ENCODE assay signal across 9 cellular contexts in the genomic region with DNA sequence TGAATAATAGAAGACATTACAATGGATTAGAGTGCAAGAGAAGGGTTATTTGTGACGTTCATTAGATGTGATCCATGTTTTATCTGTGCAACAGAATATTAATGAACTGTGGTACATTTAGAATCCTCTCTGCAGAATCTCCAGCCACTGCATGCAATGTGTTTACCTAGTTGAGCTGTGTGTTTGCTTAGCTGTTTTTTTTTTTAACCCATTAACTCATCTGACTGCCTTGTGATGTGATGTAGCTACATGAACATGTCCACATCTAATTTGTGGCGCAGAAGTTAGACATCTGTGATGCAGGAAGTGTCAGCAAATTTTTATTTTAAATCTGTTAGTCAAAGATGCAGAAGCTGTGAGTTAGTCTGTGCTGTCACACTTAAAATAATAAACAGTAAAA.
DNase-seq lines count a peak whose midpoint lies in the region; ATAC-seq, FAIRE-seq and TF ChIP-seq lines count a peak whose summit lies in the region.
"Had no signal": no experiment of that assay in that cellular context is flagged by ENCODE, and none has a peak within 500 bp of the region (broad histone marks: within the 10 kb centered on the region; RNA-seq: fewer than 3 reads in every experiment).

No MANE protein-coding gene starts in this region.

- peak; percentile 25 for DNase-seq in NCI-H1694 (lab: John Stamatoyannopoulos, UW)
- no peak for DNase-seq in breast epithelium (ENCODE audit: low spot score in 2 of 2)
- no peak for DNase-seq in tibial artery
- DNase-seq in GM19239 (ENCODE audit: insufficient read length, low spot score), result no peak
- DNase-seq in UCSD-AML1 (lab: John Stamatoyannopoulos, UW; ENCODE audit: unreplicated experiment), result no peak
- DNase-seq in stimulated activated CD8-positive, alpha-beta memory T cell treated with anti-CD3 and anti-CD28 coated beads, Interleukin-4, amount 100 ng/mL, for 48 hours, result no peak
- DNase-seq: activated T-cell treated with anti-CD3 and anti-CD28 coated beads, Interleukin-2, amount 50 U/mL, for 24 hours had no signal

- no peak for FAIRE-seq in GM19239 (lab: Jason Lieb, UNC)

- H3K27ac ChIP-seq in breast epithelium (peak overlapping the region in 1 of 2 donors; percentile 74), liver (ENCODE audit: low read depth in 1 of 2, low read length in 2 of 2) (peak overlapping the region; percentile 33 to 54), tibial artery (peak overlapping the region; percentile 47 to 55)

- H3K36me3 ChIP-seq in breast epithelium (no peaks in the 10 kb centered on the region), liver (ENCODE audit: control insufficient read depth in 4 of 4, insufficient read depth in 3 of 4, low read depth in 1 of 4, low read length in 3 of 4) (no peaks in the 10 kb centered on the region), tibial artery (no peaks in the 10 kb centered on the region)

- ATAC-seq in GM18873 (IDR thresholded peaks at IDR 0.05; ENCODE audit: low FRiP score, unreplicated experiment), result no peak

- H3K4me3 ChIP-seq in breast epithelium, result peak overlapping the region; percentile 37 to 65 (median 50)
- H3K4me3 ChIP-seq in liver (ENCODE audit: low read depth in 1 of 3, low read length in 3 of 3), result no peak overlapping the region
- peak overlapping the region; percentile 48 to 50 for H3K4me3 ChIP-seq in tibial artery

- no peaks in the 10 kb centered on the region for H3K9me3 ChIP-seq in breast epithelium
- no peaks in the 10 kb centered on the region for H3K9me3 ChIP-seq in liver (ENCODE audit: control insufficient read depth in 4 of 4, low read length in 3 of 4)
- no peaks in the 10 kb centered on the region for H3K9me3 ChIP-seq in tibial artery

- TF ChIP-seq POLR2A in breast epithelium (IDR thresholded peaks at IDR 0.05), result no peak

- intact Hi-C loops in breast epithelium (cut with DNase I; ENCODE audit: low total_unique reads) (no loop called here), tibial artery (cut with DNase I; ENCODE audit: low total_unique reads) (no loop called here)

- TF ChIP-seq CTCF in breast epithelium (IDR thresholded peaks at IDR 0.05) (no peak), liver (IDR thresholded peaks at IDR 0.05; ENCODE audit: low read depth, low read length, missing input control) (no peak), tibial artery (IDR thresholded peaks at IDR 0.05) (no peak)

- WGBS in liver, result 46% methylated on average over 2 of the region's 2 CpGs

- H3K27me3 ChIP-seq in breast epithelium, result no peaks in the 10 kb centered on the region
- no peaks in the 10 kb centered on the region for H3K27me3 ChIP-seq in liver (ENCODE audit: control insufficient read depth in 4 of 4, insufficient read depth in 4 of 4, low read length in 3 of 4)
- H3K27me3 ChIP-seq in tibial artery, result no peaks in the 10 kb centered on the region

- TF ChIP-seq RAD21 in liver (IDR thresholded peaks at IDR 0.05), result peak in 1 of 2 donors; percentile 9

- no peak overlapping the region for H3K9ac ChIP-seq in liver (ENCODE audit: low read depth in 1 of 2, low read length in 2 of 2)

- H3K4me1 ChIP-seq in breast epithelium, result no peaks in the 10 kb centered on the region
- peaks cover 2 to 25% (median 11%) of the 10 kb centered on the region in 4 donors for H3K4me1 ChIP-seq in liver (ENCODE audit: control insufficient read depth in 4 of 4, insufficient read depth in 4 of 4, low read length in 3 of 4)
- peaks cover 0 to 22% (median 11%) of the 10 kb centered on the region in 4 donors for H3K4me1 ChIP-seq in tibial artery

TF ChIP-seq in liver, 16 proteins besides CTCF, POLR2A, EP300 and RAD21:
- TF ChIP-seq FOXA2 (IDR thresholded peaks at IDR 0.05) (peak; percentile 47), RXRA (IDR thresholded peaks at IDR 0.05) (peak in 1 of 2 donors; percentile 8), YY1 (IDR thresholded peaks at IDR 0.05) (no peak)
- TF ChIP-seq, protein P1, sequence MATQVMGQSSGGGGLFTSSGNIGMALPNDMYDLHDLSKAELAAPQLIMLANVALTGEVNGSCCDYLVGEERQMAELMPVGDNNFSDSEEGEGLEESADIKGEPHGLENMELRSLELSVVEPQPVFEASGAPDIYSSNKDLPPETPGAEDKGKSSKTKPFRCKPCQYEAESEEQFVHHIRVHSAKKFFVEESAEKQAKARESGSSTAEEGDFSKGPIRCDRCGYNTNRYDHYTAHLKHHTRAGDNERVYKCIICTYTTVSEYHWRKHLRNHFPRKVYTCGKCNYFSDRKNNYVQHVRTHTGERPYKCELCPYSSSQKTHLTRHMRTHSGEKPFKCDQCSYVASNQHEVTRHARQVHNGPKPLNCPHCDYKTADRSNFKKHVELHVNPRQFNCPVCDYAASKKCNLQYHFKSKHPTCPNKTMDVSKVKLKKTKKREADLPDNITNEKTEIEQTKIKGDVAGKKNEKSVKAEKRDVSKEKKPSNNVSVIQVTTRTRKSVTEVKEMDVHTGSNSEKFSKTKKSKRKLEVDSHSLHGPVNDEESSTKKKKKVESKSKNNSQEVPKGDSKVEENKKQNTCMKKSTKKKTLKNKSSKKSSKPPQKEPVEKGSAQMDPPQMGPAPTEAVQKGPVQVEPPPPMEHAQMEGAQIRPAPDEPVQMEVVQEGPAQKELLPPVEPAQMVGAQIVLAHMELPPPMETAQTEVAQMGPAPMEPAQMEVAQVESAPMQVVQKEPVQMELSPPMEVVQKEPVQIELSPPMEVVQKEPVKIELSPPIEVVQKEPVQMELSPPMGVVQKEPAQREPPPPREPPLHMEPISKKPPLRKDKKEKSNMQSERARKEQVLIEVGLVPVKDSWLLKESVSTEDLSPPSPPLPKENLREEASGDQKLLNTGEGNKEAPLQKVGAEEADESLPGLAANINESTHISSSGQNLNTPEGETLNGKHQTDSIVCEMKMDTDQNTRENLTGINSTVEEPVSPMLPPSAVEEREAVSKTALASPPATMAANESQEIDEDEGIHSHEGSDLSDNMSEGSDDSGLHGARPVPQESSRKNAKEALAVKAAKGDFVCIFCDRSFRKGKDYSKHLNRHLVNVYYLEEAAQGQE (IDR thresholded peaks at IDR 0.05), result no peak

Comparison
In these comparisons a context has a peak if more than half of its experiments do, and no peak if none do; other contexts are left out.
1. H3K4me3 ChIP-seq: peak in breast epithelium (3 of 3) and tibial artery (2 of 2); none in liver (0 of 3).